Comparison of ENCODE assay signal across 21 cellular contexts in genomic region chr4:45147866-45148265, GRCh38.
"Had no signal": no experiment of that assay in that cellular context is flagged by ENCODE, and none has a peak within 500 bp of the region (broad histone marks: within the 10 kb centered on the region; RNA-seq: fewer than 3 reads in every experiment).

No MANE protein-coding gene starts in this region.

- H3K9me3 Mint-ChIP-seq: activated CD8-positive, alpha-beta T cell treated with anti-CD3 and anti-CD28 coated beads for 36 hours; neural progenitor cell had no signal

- H3K9ac ChIP-seq: neural progenitor cell had no signal

- H3K9me3 ChIP-seq: lower lobe of right lung, ovary, transverse colon had no signal

- H3K27me3 Mint-ChIP-seq: activated CD4-positive, alpha-beta T cell treated with anti-CD3 and anti-CD28 coated beads for 36 hours; activated CD8-positive, alpha-beta T cell treated with anti-CD3 and anti-CD28 coated beads for 36 hours; activated naive CD4-positive, alpha-beta T cell treated with anti-CD3 and anti-CD28 coated beads, Interleukin-2, amount 50 U/mL, for 24 hours; naive B cell; T-cell had no signal

- DNase-seq: activated CD4-positive, alpha-beta T cell treated with anti-CD3 and anti-CD28 coated beads for 36 hours; activated CD8-positive, alpha-beta memory T cell treated with anti-CD3 and anti-CD28 coated beads, Interleukin-2, amount 50 U/mL, for 4 hours; activated CD8-positive, alpha-beta T cell treated with anti-CD3 and anti-CD28 coated beads for 36 hours; activated effector memory CD4-positive, alpha-beta T cell treated with anti-CD3 and anti-CD28 coated beads, Interleukin-2, amount 50 U/mL, for 16 hours; activated T-cell treated with anti-CD3 and anti-CD28 coated beads, Interleukin-2, amount 50 U/mL, for 48 hours; amniotic stem cell; glutamatergic neuron; lower lobe of right lung; midbrain; naive B cell; ovary; stimulated activated CD4-positive, alpha-beta T cell treated with anti-CD3 and anti-CD28 coated beads, Interleukin-2, amount 100 ng/mL, for 48 hours; stimulated activated naive CD4-positive, alpha-beta T cell; substantia nigra; T-cell; transverse colon; WERI-Rb-1 had no signal

- FAIRE-seq: colon had no signal

- H3K27me3 ChIP-seq: neural progenitor cell, ovary, transverse colon had no signal

- H3K27ac Mint-ChIP-seq: activated CD4-positive, alpha-beta T cell treated with anti-CD3 and anti-CD28 coated beads for 36 hours; activated CD8-positive, alpha-beta T cell treated with anti-CD3 and anti-CD28 coated beads for 36 hours; activated naive CD4-positive, alpha-beta T cell treated with anti-CD3 and anti-CD28 coated beads, Interleukin-2, amount 50 U/mL, for 24 hours; naive B cell; neural progenitor cell; T-cell had no signal

- H3K4me3 Mint-ChIP-seq: activated CD4-positive, alpha-beta T cell treated with anti-CD3 and anti-CD28 coated beads for 36 hours; activated CD8-positive, alpha-beta T cell treated with anti-CD3 and anti-CD28 coated beads for 36 hours; activated naive CD4-positive, alpha-beta T cell treated with anti-CD3 and anti-CD28 coated beads, Interleukin-2, amount 50 U/mL, for 24 hours; naive B cell; neural progenitor cell; T-cell had no signal

- H3K4me3 ChIP-seq: lower lobe of right lung, neural progenitor cell, ovary, SK-N-MC, transverse colon had no signal

- H3K36me3 ChIP-seq: lower lobe of right lung, neural progenitor cell, ovary, transverse colon, WERI-Rb-1 had no signal

- H3K27ac ChIP-seq: lower lobe of right lung, neural progenitor cell, ovary, SK-N-MC, transverse colon, WERI-Rb-1 had no signal

- H3K4me1 Mint-ChIP-seq: activated CD4-positive, alpha-beta T cell treated with anti-CD3 and anti-CD28 coated beads for 36 hours; activated naive CD4-positive, alpha-beta T cell treated with anti-CD3 and anti-CD28 coated beads, Interleukin-2, amount 50 U/mL, for 24 hours; naive B cell; neural progenitor cell; T-cell had no signal

- H3K36me3 Mint-ChIP-seq: activated naive CD4-positive, alpha-beta T cell treated with anti-CD3 and anti-CD28 coated beads, Interleukin-2, amount 50 U/mL, for 24 hours; naive B cell; neural progenitor cell; T-cell had no signal

- H3K4me1 ChIP-seq: lower lobe of right lung, neural progenitor cell, transverse colon had no signal

- H3K4me2 ChIP-seq: neural progenitor cell had no signal

- H2AFZ ChIP-seq: neural progenitor cell had no signal
